ENCODE assay signal across 1 cellular context in the genomic region with DNA sequence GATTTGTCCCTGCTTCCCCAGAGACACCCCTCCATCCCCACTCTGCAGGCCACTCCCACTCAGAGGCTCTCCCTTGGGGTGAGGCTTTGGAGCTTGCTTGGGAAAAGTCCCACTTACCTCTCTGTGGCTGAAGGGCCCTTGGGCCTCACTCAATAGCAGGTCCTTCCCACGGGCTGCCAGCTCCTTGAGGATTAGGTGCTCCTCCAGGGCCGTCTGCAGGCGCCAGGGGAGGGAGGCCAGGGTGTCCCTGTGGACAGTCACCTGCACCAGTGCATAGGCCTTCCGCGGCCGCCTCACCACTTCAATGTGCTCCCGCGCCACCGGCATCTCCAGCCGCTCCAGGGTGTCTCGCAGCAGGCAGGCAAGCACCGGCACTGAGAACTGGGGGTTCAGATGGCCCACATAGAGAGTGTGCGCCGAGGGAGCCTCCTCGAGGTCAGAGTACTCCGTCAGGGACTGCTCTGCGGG.
TF ChIP-seq lines count a peak whose summit lies in the region.

No MANE protein-coding gene starts in this region.

TF ChIP-seq in GM12878, 131 proteins besides CTCF, POLR2A, EP300 and RAD21:
- TF ChIP-seq IKZF1 (conservative IDR thresholded peaks at IDR 0.05), result no peak
- no peak for TF ChIP-seq JUND (IDR thresholded peaks at IDR 0.05; ENCODE audit: low read depth, low read length)
- no peak for TF ChIP-seq LARP7 (IDR thresholded peaks at IDR 0.05)
- TF ChIP-seq WRNIP1 (IDR thresholded peaks at IDR 0.05; ENCODE audit: borderline replicate concordance, low read depth, low read length), result no peak
- TF ChIP-seq GATAD2B (conservative IDR thresholded peaks at IDR 0.05; ENCODE audit: low read depth), result no peak
- TF ChIP-seq, protein P1, sequence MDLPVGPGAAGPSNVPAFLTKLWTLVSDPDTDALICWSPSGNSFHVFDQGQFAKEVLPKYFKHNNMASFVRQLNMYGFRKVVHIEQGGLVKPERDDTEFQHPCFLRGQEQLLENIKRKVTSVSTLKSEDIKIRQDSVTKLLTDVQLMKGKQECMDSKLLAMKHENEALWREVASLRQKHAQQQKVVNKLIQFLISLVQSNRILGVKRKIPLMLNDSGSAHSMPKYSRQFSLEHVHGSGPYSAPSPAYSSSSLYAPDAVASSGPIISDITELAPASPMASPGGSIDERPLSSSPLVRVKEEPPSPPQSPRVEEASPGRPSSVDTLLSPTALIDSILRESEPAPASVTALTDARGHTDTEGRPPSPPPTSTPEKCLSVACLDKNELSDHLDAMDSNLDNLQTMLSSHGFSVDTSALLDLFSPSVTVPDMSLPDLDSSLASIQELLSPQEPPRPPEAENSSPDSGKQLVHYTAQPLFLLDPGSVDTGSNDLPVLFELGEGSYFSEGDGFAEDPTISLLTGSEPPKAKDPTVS (IDR thresholded peaks at IDR 0.05; ENCODE audit: low read depth, low read length), result no peak
- TF ChIP-seq, protein P2, sequence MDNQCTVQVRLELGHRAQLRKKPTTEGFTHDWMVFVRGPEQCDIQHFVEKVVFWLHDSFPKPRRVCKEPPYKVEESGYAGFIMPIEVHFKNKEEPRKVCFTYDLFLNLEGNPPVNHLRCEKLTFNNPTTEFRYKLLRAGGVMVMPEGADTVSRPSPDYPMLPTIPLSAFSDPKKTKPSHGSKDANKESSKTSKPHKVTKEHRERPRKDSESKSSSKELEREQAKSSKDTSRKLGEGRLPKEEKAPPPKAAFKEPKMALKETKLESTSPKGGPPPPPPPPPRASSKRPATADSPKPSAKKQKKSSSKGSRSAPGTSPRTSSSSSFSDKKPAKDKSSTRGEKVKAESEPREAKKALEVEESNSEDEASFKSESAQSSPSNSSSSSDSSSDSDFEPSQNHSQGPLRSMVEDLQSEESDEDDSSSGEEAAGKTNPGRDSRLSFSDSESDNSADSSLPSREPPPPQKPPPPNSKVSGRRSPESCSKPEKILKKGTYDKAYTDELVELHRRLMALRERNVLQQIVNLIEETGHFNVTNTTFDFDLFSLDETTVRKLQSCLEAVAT (IDR thresholded peaks at IDR 0.05), result no peak
- TF ChIP-seq RELA (IDR thresholded peaks at IDR 0.05; ENCODE audit: borderline replicate concordance, partially characterized antibody), result no peak
- no peak for TF ChIP-seq KAT2A (conservative IDR thresholded peaks at IDR 0.05; ENCODE audit: control insufficient read depth, low read depth, low read length)
- no peak for TF ChIP-seq CHD2 (IDR thresholded peaks at IDR 0.05; ENCODE audit: borderline replicate concordance, low read depth, low read length)
- TF ChIP-seq PBX3 (IDR thresholded peaks at IDR 0.05; ENCODE audit: insufficient replicate concordance, low read depth, low read length), result no peak
- no peak for TF ChIP-seq KLF5 (IDR thresholded peaks at IDR 0.05; ENCODE audit: partially characterized antibody)
- TF ChIP-seq TCF12 (IDR thresholded peaks at IDR 0.05; ENCODE audit: low read depth, low read length), result no peak
- TF ChIP-seq RBBP5 (conservative IDR thresholded peaks at IDR 0.05), result no peak
- TF ChIP-seq CHD4 (IDR thresholded peaks at IDR 0.05), result no peak
- TF ChIP-seq JUNB (IDR thresholded peaks at IDR 0.05), result no peak
- TF ChIP-seq, protein P3, sequence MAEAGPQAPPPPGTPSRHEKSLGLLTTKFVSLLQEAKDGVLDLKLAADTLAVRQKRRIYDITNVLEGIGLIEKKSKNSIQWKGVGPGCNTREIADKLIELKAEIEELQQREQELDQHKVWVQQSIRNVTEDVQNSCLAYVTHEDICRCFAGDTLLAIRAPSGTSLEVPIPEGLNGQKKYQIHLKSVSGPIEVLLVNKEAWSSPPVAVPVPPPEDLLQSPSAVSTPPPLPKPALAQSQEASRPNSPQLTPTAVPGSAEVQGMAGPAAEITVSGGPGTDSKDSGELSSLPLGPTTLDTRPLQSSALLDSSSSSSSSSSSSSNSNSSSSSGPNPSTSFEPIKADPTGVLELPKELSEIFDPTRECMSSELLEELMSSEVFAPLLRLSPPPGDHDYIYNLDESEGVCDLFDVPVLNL (IDR thresholded peaks at IDR 0.05; ENCODE audit: low read depth, low read length), result no peak
